Comparison of ENCODE assay signal across 8 cellular contexts in genomic region chr11:117907276-117908110, GRCh38. TPM values are rescaled to one million over a fixed set of nuclear protein-coding genes. Genes with fewer than 3 reads are reported as not detected.
DNase-seq lines count a peak whose midpoint lies in the region; ATAC-seq and TF ChIP-seq lines count a peak whose summit lies in the region.

No MANE protein-coding gene starts in this region.

- BruUV-seq in PC-9 (replicated peaks; lab: Mats Ljungman, UMichigan), result TSS peak; percentile 95

- TF ChIP-seq CTCF in PC-9 (conservative IDR thresholded peaks at IDR 0.05), result no peak
- TF ChIP-seq CTCF in natural killer cell (IDR thresholded peaks at IDR 0.05), result no peak

- CTCF ChIA-PET in PC-9 (lab: Charles Lee), result interaction anchor here (1.3 kb wide), 1 partner anchor 39 kb away, joined by 19 read pairs; no protein-coding TSS in a partner anchor

- H3K9me3 ChIP-seq in HUES48 (ENCODE audit: control insufficient read depth, insufficient read depth, low read length) (no peaks in the 10 kb centered on the region), PC-9 (ENCODE audit: insufficient read depth, low read depth) (no peaks in the 10 kb centered on the region)

- H3K4me1 ChIP-seq in HUES48 (ENCODE audit: control insufficient read depth, insufficient read depth, low read length), result peaks cover 12% of the 10 kb centered on the region; the same call in 1 of the 2 replicates
- H3K4me1 ChIP-seq in PC-9 (replicated peaks; ENCODE audit: insufficient read depth), result peaks cover 12% of the 10 kb centered on the region

- H3K9me3 Mint-ChIP-seq in natural killer cell, result no peaks in the 10 kb centered on the region
- H3K9me3 Mint-ChIP-seq in stimulated activated naive CD8-positive, alpha-beta T cell treated with anti-CD3 and anti-CD28 coated beads, Interleukin-15, Interleukin-2, amounts not matched to agents 100 ng/mL and 50 ng/mL, for 24 hours, result no peaks in the 10 kb centered on the region

- H3K27me3 ChIP-seq in HUES48 (ENCODE audit: control insufficient read depth, insufficient read depth, low read length), result no peaks in the 10 kb centered on the region
- H3K27me3 ChIP-seq in PC-9 (ENCODE audit: insufficient read depth, low read depth), result no peaks in the 10 kb centered on the region

- no peak overlapping the region for H3K4me3 Mint-ChIP-seq in natural killer cell
- peak overlapping the region; percentile 31 for H3K4me3 Mint-ChIP-seq in stimulated activated naive CD8-positive, alpha-beta T cell treated with anti-CD3 and anti-CD28 coated beads, Interleukin-15, Interleukin-2, amounts not matched to agents 100 ng/mL and 50 ng/mL, for 24 hours

- H3K9ac ChIP-seq in HUES48 (ENCODE audit: low read depth, low read length), result no peak overlapping the region

- DNase-seq in DMS153 (lab: John Stamatoyannopoulos, UW) (peak; percentile 97), PC-9 (peak; percentile 94 to 95), fibroblast of peridontal ligament (ENCODE audit: extremely low read depth) (peak; percentile 35), natural killer cell (peak; percentile 61)
- DNase-seq in activated T-cell treated with anti-CD3 and anti-CD28 coated beads, Interleukin-2, amount 50 U/mL, for 48 hours, result peak; percentile 84 to 87

- H3K79me2 ChIP-seq in PC-9 (ENCODE audit: low read depth), result no peaks in the 10 kb centered on the region

- H3K9me2 ChIP-seq in PC-9 (ENCODE audit: insufficient read depth), result no peaks in the 10 kb centered on the region

- peak overlapping the region in 1 of 2 donors; percentile 78 for H3K27ac Mint-ChIP-seq in natural killer cell
- H3K27ac Mint-ChIP-seq in stimulated activated naive CD8-positive, alpha-beta T cell treated with anti-CD3 and anti-CD28 coated beads, Interleukin-15, Interleukin-2, amounts not matched to agents 100 ng/mL and 50 ng/mL, for 24 hours, result peak overlapping the region; percentile 4

- peak overlapping the region; percentile 1 for H3K27ac ChIP-seq in HUES48 (ENCODE audit: low read depth, low read length)
- peak overlapping the region; percentile 57 for H3K27ac ChIP-seq in PC-9

- intact Hi-C loops in PC-9 (cut with micrococcal nuclease; ENCODE audit: unreplicated experiment) (no loop called here), natural killer cell (cut with micrococcal nuclease) (no loop called here)

- H3K4me1 Mint-ChIP-seq in natural killer cell, result peaks cover 10 to 12% of the 10 kb centered on the region in 2 donors
- peaks cover 13% of the 10 kb centered on the region for H3K4me1 Mint-ChIP-seq in stimulated activated naive CD8-positive, alpha-beta T cell treated with anti-CD3 and anti-CD28 coated beads, Interleukin-15, Interleukin-2, amounts not matched to agents 100 ng/mL and 50 ng/mL, for 24 hours (ENCODE audit: low read depth)

- POLR2A ChIA-PET in PC-9 (lab: Charles Lee; ENCODE audit: unreplicated experiment), result interaction anchor here (0.5 to 0.7 kb wide), 5 partner anchors 11 to 704 kb away, joined by 3 to 6 read pairs (median 3); no protein-coding TSS in a partner anchor

- H3K36me3 Mint-ChIP-seq in natural killer cell, result no peaks in the 10 kb centered on the region
- no peaks in the 10 kb centered on the region for H3K36me3 Mint-ChIP-seq in stimulated activated naive CD8-positive, alpha-beta T cell treated with anti-CD3 and anti-CD28 coated beads, Interleukin-15, Interleukin-2, amounts not matched to agents 100 ng/mL and 50 ng/mL, for 24 hours (ENCODE audit: low read depth)

- H4K20me1 ChIP-seq in PC-9 (ENCODE audit: insufficient read depth), result no peaks in the 10 kb centered on the region

- H3K27me3 Mint-ChIP-seq in natural killer cell (ENCODE audit: low read depth in 2 of 2), result peaks cover 0 to 3% of the 10 kb centered on the region in 2 donors
- no peaks in the 10 kb centered on the region for H3K27me3 Mint-ChIP-seq in stimulated activated naive CD8-positive, alpha-beta T cell treated with anti-CD3 and anti-CD28 coated beads, Interleukin-15, Interleukin-2, amounts not matched to agents 100 ng/mL and 50 ng/mL, for 24 hours

- peaks cover 13% of the 10 kb centered on the region; the same call in 1 of the 2 replicates for H3F3A ChIP-seq in PC-9 (ENCODE audit: insufficient read depth, low read depth)

- peak; percentile 86 to 99 (median 96) for ATAC-seq in natural killer cell
- no peak for ATAC-seq in HG02938 (IDR thresholded peaks at IDR 0.05; ENCODE audit: unreplicated experiment)

- H3K4me2 ChIP-seq in PC-9, result peak overlapping the region; percentile 63

- H2AFZ ChIP-seq in PC-9, result 0 out of 2 replicates have a peak overlapping the region, but pooled peaks have one; percentile 55

- no peaks in the 10 kb centered on the region for H3K36me3 ChIP-seq in HUES48 (ENCODE audit: control insufficient read depth, insufficient read depth, low read length)
- peaks cover 15% of the 10 kb centered on the region; the same call in 1 of the 2 replicates for H3K36me3 ChIP-seq in PC-9 (ENCODE audit: low read depth)

- H3K4me3 ChIP-seq in HUES48 (ENCODE audit: low read depth, low read length) (peak overlapping the region; percentile 41), PC-9 (peak overlapping the region; percentile 39; the same call in 1 of the 2 replicates)

RNA-seq across cellular contexts. Expression of gene TMPRSS13, which starts 21.7 kb away (rescaled TPM):
- total RNA-seq in PC-9 (2021) (18.5 and 21.7 TPM in 2 replicates), natural killer cell (1 to 10 TPM; 1.6 to 1.8 (median 1.8) TPM)

RNA-seq across cellular contexts. Expression of gene FXYD6, which starts 31.0 kb away (rescaled TPM):
- 0.20 and 0.48 TPM in 2 replicates for total RNA-seq in PC-9 (2021)
- total RNA-seq in natural killer cell, result under 1 TPM in 2 of 3 donors, not detected in 1; 0.20 to 0.90 TPM

Comparison
In these comparisons a context has a peak if more than half of its experiments do, and no peak if none do; other contexts are left out.
1. DNase-seq: peak in every context shown above with its lines; median percentile 97 in DMS153; 94 in PC-9; 86 in activated T-cell treated with anti-CD3 and anti-CD28 coated beads, Interleukin-2, amount 50 U/mL, for 48 hours; 61 in natural killer cell; 35 in fibroblast of peridontal ligament.